8 cellular contexts compared by ENCODE assay signal in the genomic region with DNA sequence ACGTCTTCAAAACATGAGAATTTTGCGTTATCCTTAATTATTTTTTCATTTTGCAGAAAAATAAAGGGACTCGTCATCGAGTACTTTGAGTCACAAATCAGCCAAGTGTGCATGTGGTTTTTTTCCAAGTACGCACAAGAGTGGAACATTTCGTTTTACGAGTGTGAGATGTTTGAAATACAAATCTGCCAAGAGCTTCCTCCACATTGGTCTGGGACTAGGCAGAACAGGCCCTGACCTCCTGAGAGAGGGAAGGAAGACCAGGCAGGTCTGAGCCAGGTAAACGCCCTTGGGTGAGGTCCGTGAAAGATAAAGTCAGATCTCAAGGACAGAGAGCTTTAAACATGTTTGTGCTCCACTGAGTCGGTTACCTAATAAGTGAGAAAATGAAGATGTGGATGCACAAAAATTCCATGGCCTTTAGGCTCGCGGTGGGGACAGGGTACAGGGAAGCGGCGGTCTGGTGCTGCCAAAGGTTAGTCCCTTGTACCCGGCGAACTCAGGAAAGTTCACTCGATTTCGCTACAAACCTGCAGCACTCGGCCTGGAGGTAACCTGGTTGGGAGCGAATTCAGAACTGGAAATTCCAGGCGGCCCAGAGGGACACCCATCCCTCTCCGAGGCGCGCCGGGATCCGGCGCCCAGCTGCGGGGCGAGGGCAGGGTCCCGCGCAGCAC. TPM values are rescaled to one million over a fixed set of nuclear protein-coding genes. Genes with fewer than 3 reads are reported as not detected.
A peak's percentile ranks its signal among the peaks of the same experiment; 100 is the strongest.
DNase-seq lines count a peak whose midpoint lies in the region; ATAC-seq and TF ChIP-seq lines count a peak whose summit lies in the region.

No MANE protein-coding gene starts in this region.

- H4K20me1 ChIP-seq in PC-9 (ENCODE audit: insufficient read depth): no peaks in the 10 kb centered on the region

- no peak for TF ChIP-seq CTCF in PC-9 (conservative IDR thresholded peaks at IDR 0.05)

- peak overlapping the region; percentile 97 for H3K27ac Mint-ChIP-seq in effector memory CD8-positive, alpha-beta T cell

- H3K4me1 ChIP-seq in PC-9 (replicated peaks; ENCODE audit: insufficient read depth) (peaks cover 28% of the 10 kb centered on the region), aorta (ENCODE audit: control insufficient read depth in 1 of 2, insufficient read depth in 2 of 2, low read length in 2 of 2) (peaks cover 0 to 12% of the 10 kb centered on the region in 2 donors)

- intact Hi-C loops in PC-9 (cut with micrococcal nuclease; ENCODE audit: unreplicated experiment) (loop anchor here (10.0 kb wide), 2 partner anchors 78 to 132 kb away; no protein-coding TSS in a partner anchor), aorta (cut with DNase I) (loop anchor here in 1 of 2 donors (2.0 to 10.0 kb wide), 3 partner anchors 72 to 138 kb away; a partner anchor contains a TSS)

- H3K9me3 ChIP-seq in PC-9 (ENCODE audit: insufficient read depth, low read depth) (no peaks in the 10 kb centered on the region), aorta (ENCODE audit: control insufficient read depth, low read length) (no peaks in the 10 kb centered on the region)

- H3K4me2 ChIP-seq in PC-9: peak overlapping the region; percentile 93

- H3K27me3 Mint-ChIP-seq in effector memory CD8-positive, alpha-beta T cell: no peaks in the 10 kb centered on the region

- CTCF ChIA-PET in PC-9 (lab: Charles Lee): no interaction called here

- H3K4me1 Mint-ChIP-seq in effector memory CD8-positive, alpha-beta T cell (ENCODE audit: low read depth in 2 of 2): peaks cover 34 to 36% of the 10 kb centered on the region in 2 donors

- peaks cover 41% of the 10 kb centered on the region for H3K36me3 Mint-ChIP-seq in effector memory CD8-positive, alpha-beta T cell (ENCODE audit: insufficient read depth)

- no peaks in the 10 kb centered on the region for H3K9me2 ChIP-seq in PC-9 (ENCODE audit: insufficient read depth)

- ATAC-seq in GM21825 (IDR thresholded peaks at IDR 0.05; ENCODE audit: unreplicated experiment) (peak; percentile 19), aorta (ENCODE audit: low FRiP score) (peak; percentile 14)
- peak; percentile 9 for ATAC-seq in effector memory CD8-positive, alpha-beta T cell (replicated peaks)

- H3K4me3 Mint-ChIP-seq in effector memory CD8-positive, alpha-beta T cell: peak overlapping the region; percentile 93 to 94

- H3K79me2 ChIP-seq in PC-9 (ENCODE audit: low read depth): peaks cover 31% of the 10 kb centered on the region

- DNase-seq in EH (ENCODE audit: low read depth) (peak; percentile 31), PC-9 (peak in 1 of 2 experiments; percentile 71), mucosa of gallbladder (ENCODE audit: low spot score) (peak; percentile 38), aorta (no peak), mesenteric fat pad (ENCODE audit: low spot score) (no peak), MV-4-11 (lab: John Stamatoyannopoulos, UW) (no peak)
- peak in 1 of 3 experiments; percentile 26 for DNase-seq in effector memory CD8-positive, alpha-beta T cell

- 18 to 23% methylated on average over 25 to 31 of the region's 31 CpGs for WGBS in aorta, 2 donors

- H2AFZ ChIP-seq in PC-9: peak overlapping the region; percentile 78

- POLR2A ChIA-PET in PC-9 (lab: Charles Lee; ENCODE audit: unreplicated experiment): interaction anchor here (0.6 to 0.9 kb wide), 3 partner anchors 71 to 231 kb away, joined by 3 to 5 read pairs (median 3); no protein-coding TSS in a partner anchor

- H3K9me3 Mint-ChIP-seq in effector memory CD8-positive, alpha-beta T cell: no peaks in the 10 kb centered on the region

- H3K27ac ChIP-seq in PC-9 (no peak overlapping the region), aorta (ENCODE audit: low read depth in 1 of 2, low read length in 2 of 2) (peak overlapping the region in 1 of 2 donors; percentile 79)

- no peaks in the 10 kb centered on the region; the same call in 1 of the 2 replicates for H3F3A ChIP-seq in PC-9 (ENCODE audit: insufficient read depth, low read depth)

- H3K36me3 ChIP-seq in PC-9 (ENCODE audit: low read depth): no peaks in the 10 kb centered on the region
- H3K36me3 ChIP-seq in aorta (ENCODE audit: control insufficient read depth in 1 of 2, insufficient read depth in 2 of 2, low read length in 1 of 2): no peaks in the 10 kb centered on the region

- BruUV-seq in PC-9 (replicated peaks; lab: Mats Ljungman, UMichigan): TSS peak; percentile 79

- H3K4me3 ChIP-seq in PC-9: peak overlapping the region; percentile 67; the same call in 1 of the 2 replicates
- peak overlapping the region; percentile 65 to 89 for H3K4me3 ChIP-seq in aorta (ENCODE audit: low read length in 2 of 2)

- H3K27me3 ChIP-seq in PC-9 (ENCODE audit: insufficient read depth, low read depth) (no peaks in the 10 kb centered on the region), aorta (ENCODE audit: control insufficient read depth in 1 of 2, insufficient read depth in 2 of 2, low read length in 1 of 2) (no peaks in the 10 kb centered on the region)

RNA-seq across cellular contexts. Expression of a gene that starts 0.4 kb away (rescaled TPM):
- total RNA-seq in PC-9 (2021) (136 and 155 TPM in 2 replicates), mucosa of gallbladder (791 TPM), aorta (100 to 1,000 TPM; 549 to 771 TPM), mesenteric fat pad (611 TPM)
- polyA plus RNA-seq in aorta: 100 to 1,000 TPM; 371 to 929 TPM

Comparison
In these comparisons a context has a peak if more than half of its experiments do, and no peak if none do; other contexts are left out.
1. DNase-seq: peak in EH (single experiment) and mucosa of gallbladder (single experiment); none in aorta (0 of 2), mesenteric fat pad (single experiment) and MV-4-11 (single experiment).
2. Peak in every context shown above with its lines, with median percentiles within 50 percentile points of each other: ATAC-seq.